1 cellular context compared by ENCODE assay signal in the genomic region with DNA sequence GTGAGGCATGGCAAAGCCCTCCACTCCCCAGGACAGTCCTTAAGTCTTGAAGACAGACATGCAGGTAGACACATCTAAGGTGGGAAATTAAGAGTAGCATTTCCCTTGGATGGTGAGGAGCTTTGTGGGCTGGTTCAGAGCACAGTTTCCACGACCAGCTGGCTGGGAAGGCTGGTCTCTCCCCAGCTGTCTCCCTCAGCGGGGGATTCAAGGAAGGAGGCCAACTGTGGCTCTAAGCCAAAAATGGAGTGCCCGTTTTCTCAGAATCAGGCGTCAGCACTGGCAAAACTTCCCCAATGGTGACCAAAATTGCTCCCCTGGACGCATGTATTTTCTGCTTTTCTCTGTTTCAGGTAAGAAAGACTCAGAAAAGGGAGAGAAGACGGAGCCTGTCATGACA.
TF ChIP-seq lines count a peak whose summit lies in the region.

No MANE protein-coding gene starts in this region.

TF ChIP-seq in IMR-90, 13 proteins besides CTCF, POLR2A, EP300 and RAD21 (continued from another document):
- TF ChIP-seq, protein P1, sequence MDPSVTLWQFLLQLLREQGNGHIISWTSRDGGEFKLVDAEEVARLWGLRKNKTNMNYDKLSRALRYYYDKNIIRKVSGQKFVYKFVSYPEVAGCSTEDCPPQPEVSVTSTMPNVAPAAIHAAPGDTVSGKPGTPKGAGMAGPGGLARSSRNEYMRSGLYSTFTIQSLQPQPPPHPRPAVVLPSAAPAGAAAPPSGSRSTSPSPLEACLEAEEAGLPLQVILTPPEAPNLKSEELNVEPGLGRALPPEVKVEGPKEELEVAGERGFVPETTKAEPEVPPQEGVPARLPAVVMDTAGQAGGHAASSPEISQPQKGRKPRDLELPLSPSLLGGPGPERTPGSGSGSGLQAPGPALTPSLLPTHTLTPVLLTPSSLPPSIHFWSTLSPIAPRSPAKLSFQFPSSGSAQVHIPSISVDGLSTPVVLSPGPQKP (IDR thresholded peaks at IDR 0.05; ENCODE audit: borderline replicate concordance, low read depth, low read length), result no peak
- TF ChIP-seq SMC3 (IDR thresholded peaks at IDR 0.05; ENCODE audit: low read depth, low read length), result no peak
